In genomic region chr16:75566040-75566888, GRCh38 we compare ENCODE assay signal across 8 cellular contexts. TPM values are rescaled to one million over a fixed set of nuclear protein-coding genes. Genes with fewer than 3 reads are reported as not detected.
DNase-seq lines count a peak whose midpoint lies in the region; ATAC-seq and TF ChIP-seq lines count a peak whose summit lies in the region.

Gene GABARAPL2, plus strand, starts transcription at chr16:75566379. Its CDS starts 108 bp downstream, at chr16:75566487.

- H3K27ac ChIP-seq in ascending aorta (peak within 1 kb of the TSS; percentile 65 to 82), right cardiac atrium (ENCODE audit: low read length) (peak within 1 kb of the TSS; percentile 91), rectal smooth muscle tissue (ENCODE audit: low read depth, low read length) (peak within 1 kb of the TSS; percentile 73), uterus (peak within 1 kb of the TSS; percentile 76 to 81)

- intact Hi-C loops in ascending aorta (cut with DNase I) (loop anchor here (1.0 to 5.0 kb wide), 4 partner anchors 10 to 81 kb away; partner anchors contain the start of genes ADAT1, KARS1, TERF2IP and TMEM231), right cardiac atrium (cut with DNase I) (loop anchor here in 1 of 4 donors (10.0 kb wide), 1 partner anchor 59 kb away; the partner anchor contains the start of gene ADAT1), uterus (cut with DNase I; ENCODE audit: low total_unique reads) (loop anchor here (10.0 kb wide), 1 partner anchor 59 kb away; the partner anchor contains the start of gene ADAT1)

- TF ChIP-seq CTCF in ascending aorta (IDR thresholded peaks at IDR 0.05), result no peak
- no peak for TF ChIP-seq CTCF in uterus (IDR thresholded peaks at IDR 0.05)

- WGBS in right cardiac atrium, result under 1% methylated on average over 84 of the region's 84 CpGs

- H3K36me3 ChIP-seq in ascending aorta (peaks cover 25 to 35% of the 10 kb centered on the region in 2 donors), rectal smooth muscle tissue (ENCODE audit: control insufficient read depth, insufficient read depth, low read length) (peaks cover 9% of the 10 kb centered on the region), uterus (no peaks in the 10 kb centered on the region)

- TF ChIP-seq POLR2A in GM18505 (IDR thresholded peaks at IDR 0.05; ENCODE audit: borderline replicate concordance, extremely low read depth, insufficient read depth, insufficient read length), result peak; percentile 46
- peak; percentile 70 to 88 for TF ChIP-seq POLR2A in uterus (IDR thresholded peaks at IDR 0.05)

- H3K4me1 ChIP-seq in ascending aorta (peaks cover 10 to 47% of the 10 kb centered on the region in 2 donors), right cardiac atrium (ENCODE audit: control insufficient read depth, insufficient read depth, low read length) (peaks cover 17% of the 10 kb centered on the region), rectal smooth muscle tissue (ENCODE audit: control insufficient read depth, insufficient read depth, low read length) (peaks cover 16% of the 10 kb centered on the region), uterus (peaks cover 0 to 10% of the 10 kb centered on the region in 2 donors)

- H3K27me3 ChIP-seq in ascending aorta (no peaks in the 10 kb centered on the region), right cardiac atrium (ENCODE audit: control insufficient read depth, insufficient read depth) (no peaks in the 10 kb centered on the region), rectal smooth muscle tissue (ENCODE audit: control insufficient read depth, insufficient read depth, low read length) (no peaks in the 10 kb centered on the region), uterus (no peaks in the 10 kb centered on the region)

- no peaks in the 10 kb centered on the region for H3K9me3 ChIP-seq in ascending aorta
- no peaks in the 10 kb centered on the region for H3K9me3 ChIP-seq in right cardiac atrium (ENCODE audit: control insufficient read depth, low read length)
- no peaks in the 10 kb centered on the region for H3K9me3 ChIP-seq in uterus

- peak within 1 kb of the TSS; percentile 68 for H3K9ac ChIP-seq in rectal smooth muscle tissue (ENCODE audit: low read length)

- H3K4me3 ChIP-seq in ascending aorta (peak within 1 kb of the TSS; percentile 93 to 96), right cardiac atrium (ENCODE audit: low read length) (peak within 1 kb of the TSS; percentile 94), rectal smooth muscle tissue (ENCODE audit: low read length) (peak within 1 kb of the TSS; percentile 98), uterus (peak within 1 kb of the TSS; percentile 79 to 95)

- ATAC-seq in GM18505 (IDR thresholded peaks at IDR 0.05; ENCODE audit: unreplicated experiment), result peak; percentile 72
- ATAC-seq in HG02885 (IDR thresholded peaks at IDR 0.05; ENCODE audit: poor library complexity, unreplicated experiment), result peak; percentile 69
- peak; percentile 94 for ATAC-seq in right cardiac atrium

- DNase-seq in NCI-H187 (lab: John Stamatoyannopoulos, UW) (peak; percentile 59 to 76), T-helper 22 cell (ENCODE audit: low read depth) (peak; percentile 82), ascending aorta (ENCODE audit: low spot score in 2 of 2) (peak; percentile 23 to 90), right cardiac atrium (peak; percentile 86 to 95 (median 93)), uterus (peak; percentile 74 to 86)

RNA-seq across cellular contexts. Expression of gene GABARAPL2, which starts in this region (rescaled TPM):
- total RNA-seq in ascending aorta, result 56.1 TPM
- 100 to 1,000 TPM; 197 to 245 (median 219) TPM for total RNA-seq in right cardiac atrium
- 262 TPM for polyA plus RNA-seq in right cardiac atrium
- 10 to 100 TPM; 19.0 to 95.9 (median 79.5) TPM for total RNA-seq in uterus

Comparison
In these comparisons a context has a peak if more than half of its experiments do, and no peak if none do; other contexts are left out.
1. Peak in every context shown above with its lines: DNase-seq, ATAC-seq, H3K4me3 ChIP-seq and H3K27ac ChIP-seq.